16 cellular contexts compared by ENCODE assay signal in the genomic region with DNA sequence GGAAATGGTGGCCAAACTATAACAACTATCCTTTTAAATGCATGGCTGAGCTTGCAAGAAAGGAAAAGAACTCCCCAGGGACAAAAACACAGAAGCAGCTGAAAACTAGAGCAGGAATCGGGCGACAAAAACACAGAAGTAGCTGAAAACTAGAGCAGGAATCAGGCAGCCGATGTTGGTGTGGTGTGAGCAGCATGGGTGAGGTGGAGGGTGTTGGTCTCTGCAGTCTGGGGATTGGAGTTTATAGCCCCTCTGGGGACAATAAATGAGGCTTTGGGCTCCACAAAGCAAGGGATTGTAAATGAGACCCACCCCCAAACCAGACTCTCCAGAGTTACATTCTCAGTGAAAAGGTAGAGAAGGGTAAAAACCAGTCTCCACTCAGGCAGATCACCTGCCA.
"Had no signal": no experiment of that assay in that cellular context is flagged by ENCODE, and none has a peak within 500 bp of the region (broad histone marks: within the 10 kb centered on the region; RNA-seq: fewer than 3 reads in every experiment).

No MANE protein-coding gene starts in this region.

- H3K36me3 ChIP-seq: right atrium auricular region, tibial artery had no signal

- DNase-seq: activated CD4-positive, alpha-beta T cell treated with anti-CD3 and anti-CD28 coated beads, Interleukin-2, amount 10 ng/mL, durations not matched to agents 24 days and 14 days; activated CD8-positive, alpha-beta T cell treated with anti-CD3 and anti-CD28 coated beads, Interleukin-2, amount 10 ng/mL, durations not matched to agents 7 days and 5 days; activated naive CD4-positive, alpha-beta T cell treated with Interleukin-2 at 50 U/mL for 16 hours; activated naive CD8-positive, alpha-beta T cell treated with anti-CD3 and anti-CD28 coated beads, Interleukin-2, amount 10 ng/mL, durations not matched to agents 7 days and 5 days; activated T-cell treated with anti-CD3 and anti-CD28 coated beads, Interleukin-2, amount 50 U/mL, for 24 hours; amygdala; hypothalamus; natural killer cell; occipital lobe; stimulated activated naive CD8-positive, alpha-beta T cell treated with anti-CD3 and anti-CD28 coated beads, Interleukin-15, Interleukin-2, amounts not matched to agents 100 U/mL and 50 U/mL, for 24 hours; T-helper 9 cell; tibial artery had no signal

- H3K36me3 Mint-ChIP-seq: activated naive CD8-positive, alpha-beta T cell treated with anti-CD3 and anti-CD28 coated beads, Interleukin-2, amount 10 ng/mL, durations not matched to agents 7 days and 5 days had no signal

- H3K4me3 ChIP-seq: lung, right atrium auricular region, tibial artery had no signal

- H3K27ac Mint-ChIP-seq: activated CD4-positive, alpha-beta T cell treated with anti-CD3 and anti-CD28 coated beads, Interleukin-2, amount 10 ng/mL, durations not matched to agents 24 days and 14 days; activated CD8-positive, alpha-beta T cell treated with anti-CD3 and anti-CD28 coated beads, Interleukin-2, amount 10 ng/mL, durations not matched to agents 7 days and 5 days; activated naive CD8-positive, alpha-beta T cell treated with anti-CD3 and anti-CD28 coated beads, Interleukin-2, amount 10 ng/mL, durations not matched to agents 7 days and 5 days; activated T-cell treated with anti-CD3 and anti-CD28 coated beads, Interleukin-2, amount 50 U/mL, for 24 hours; activated T-helper 2 cell treated with anti-CD3 and anti-CD28 coated beads, Interferon-gamma antibody, Interleukin-2, Interleukin-4, amounts not matched to agents 10 μg/mL and 5 μg/mL and 100 μg/mL, durations not matched to agents 14 hours and 24 hours and 36 hours; natural killer cell; progenitor cell of endocrine pancreas had no signal

- H3K4me1 ChIP-seq: right atrium auricular region had no signal

- ATAC-seq: activated CD8-positive, alpha-beta T cell treated with anti-CD3 and anti-CD28 coated beads, Interleukin-2, amount 10 ng/mL, durations not matched to agents 7 days and 5 days; natural killer cell; stimulated activated naive CD8-positive, alpha-beta T cell treated with anti-CD3 and anti-CD28 coated beads, Interleukin-15, Interleukin-2, amounts not matched to agents 100 U/mL and 50 U/mL, for 24 hours had no signal

- H3K27ac ChIP-seq: right atrium auricular region, tibial artery had no signal

- H3K4me3 Mint-ChIP-seq: activated CD4-positive, alpha-beta T cell treated with anti-CD3 and anti-CD28 coated beads, Interleukin-2, amount 10 ng/mL, durations not matched to agents 24 days and 14 days; activated CD8-positive, alpha-beta T cell treated with anti-CD3 and anti-CD28 coated beads, Interleukin-2, amount 10 ng/mL, durations not matched to agents 7 days and 5 days; activated naive CD8-positive, alpha-beta T cell treated with anti-CD3 and anti-CD28 coated beads, Interleukin-2, amount 10 ng/mL, durations not matched to agents 7 days and 5 days; activated T-cell treated with anti-CD3 and anti-CD28 coated beads, Interleukin-2, amount 50 U/mL, for 24 hours; natural killer cell had no signal

- H3K4me1 Mint-ChIP-seq: natural killer cell had no signal

- H3K9me3 Mint-ChIP-seq: natural killer cell had no signal

- H3K27me3 ChIP-seq: right atrium auricular region, tibial artery had no signal

- H3K9me3 ChIP-seq: right atrium auricular region, tibial artery had no signal
